Comparison of ENCODE assay signal across 1 cellular context in genomic region chr4:168569909-168570276, GRCh38.
TF ChIP-seq lines count a peak whose summit lies in the region.

No MANE protein-coding gene starts in this region.

TF ChIP-seq in HEK293, 187 proteins besides CTCF, POLR2A, EP300 and RAD21 (continued from another document):
- TF ChIP-seq ZNF121 (tag by site-specific recombination; IDR thresholded peaks at IDR 0.05) (no peak), ZNF629 (tag by site-specific recombination; IDR thresholded peaks at IDR 0.05) (0 out of 2 replicates have a peak, but pooled peaks have one; percentile 28), WT1 (tag by site-specific recombination; IDR thresholded peaks at IDR 0.05) (peak; percentile 39; the same call in 1 of the 2 replicates), ZBTB1 (tag by site-specific recombination; IDR thresholded peaks at IDR 0.05) (peak; percentile 74; the same call in 1 of the 2 replicates), ZNF10 (tag by site-specific recombination; IDR thresholded peaks at IDR 0.05) (peak; percentile 17; the same call in 1 of the 2 replicates), ZNF335 (tag by site-specific recombination; conservative IDR thresholded peaks at IDR 0.05) (peak; percentile 52; the same call in 1 of the 2 replicates), ZBTB11 (tag by site-specific recombination; conservative IDR thresholded peaks at IDR 0.05; ENCODE audit: low read depth) (no peak), OVOL3 (tag by site-specific recombination; IDR thresholded peaks at IDR 0.05) (peak; percentile 75), IKZF3 (tag by site-specific recombination; IDR thresholded peaks at IDR 0.05) (peak; percentile 56), ZNF843 (tag by site-specific recombination; IDR thresholded peaks at IDR 0.05) (peak; percentile 32; the same call in 1 of the 2 replicates), OSR2 (tag by site-specific recombination; IDR thresholded peaks at IDR 0.05) (peak; percentile 82), BCL11A (tag by site-specific recombination; IDR thresholded peaks at IDR 0.05; ENCODE audit: low read depth) (0 out of 2 replicates have a peak, but pooled peaks have one; percentile 27)
